Comparison of ENCODE assay signal across 8 cellular contexts in genomic region chr17:7548585-7549400, GRCh38. TPM values are rescaled to one million over a fixed set of nuclear protein-coding genes. Genes with fewer than 3 reads are reported as not detected.
DNase-seq lines count a peak whose midpoint lies in the region; ATAC-seq and TF ChIP-seq lines count a peak whose summit lies in the region.

Gene TNFSF12 (plus strand): TSS chr17:7549058. CDS start chr17:7549154, 96 bp downstream.

- peak within 1 kb of the TSS; percentile 74 for H3K18ac ChIP-seq in trophoblast cell (ENCODE audit: low read length)

- H2BK5ac ChIP-seq in trophoblast cell (ENCODE audit: low read depth, low read length, poor library complexity) = no peak within 1 kb of the TSS

- H3K79me2 ChIP-seq in trophoblast cell (ENCODE audit: control insufficient read depth, insufficient read depth, low read length, poor library complexity) = no peaks in the 10 kb centered on the region

- H2BK120ac ChIP-seq in trophoblast cell (ENCODE audit: insufficient read depth, low read length, poor library complexity) = no peak within 1 kb of the TSS

- ATAC-seq in Panc1 (peak; percentile 85), left cardiac atrium (peak; percentile 88 to 89), HG03432 (IDR thresholded peaks at IDR 0.05; ENCODE audit: unreplicated experiment) (no peak), GM19397 (IDR thresholded peaks at IDR 0.05; ENCODE audit: unreplicated experiment) (no peak)
- peak; percentile 62 for ATAC-seq in activated naive CD8-positive, alpha-beta T cell treated with anti-CD3 and anti-CD28 coated beads, Interleukin-2, amount 10 ng/mL, durations not matched to agents 7 days and 5 days (ENCODE audit: low read depth)

- peak within 1 kb of the TSS; percentile 87 for H2AFZ ChIP-seq in trophoblast cell (ENCODE audit: insufficient read depth, low read length, poor library complexity)

- H3K27me3 Mint-ChIP-seq in activated naive CD8-positive, alpha-beta T cell treated with anti-CD3 and anti-CD28 coated beads, Interleukin-2, amount 10 ng/mL, durations not matched to agents 7 days and 5 days = peaks cover 4% of the 10 kb centered on the region

- H2BK12ac ChIP-seq in trophoblast cell (ENCODE audit: low read length) = no peak within 1 kb of the TSS

- peaks cover 28% of the 10 kb centered on the region for H3K36me3 Mint-ChIP-seq in activated naive CD8-positive, alpha-beta T cell treated with anti-CD3 and anti-CD28 coated beads, Interleukin-2, amount 10 ng/mL, durations not matched to agents 7 days and 5 days

- no peak for TF ChIP-seq CTCF in GM06990 (IDR thresholded peaks at IDR 0.05; ENCODE audit: insufficient read depth, low read length, poor library complexity, severe bottlenecking)
- no peak; the same call in 1 of the 2 replicates for TF ChIP-seq CTCF in Panc1 (IDR thresholded peaks at IDR 0.05)

- no TSS peak for BruUV-seq in Panc1 (replicated peaks; lab: Mats Ljungman, UMichigan)

- peak; percentile 64 for DNase-seq in GM06990 (ENCODE audit: extremely low read depth, insufficient read length)
- no peak for DNase-seq in Panc1 (ENCODE audit: low read depth, low spot score)
- peak; percentile 77 for DNase-seq in activated naive CD8-positive, alpha-beta T cell treated with anti-CD3 and anti-CD28 coated beads, Interleukin-2, amount 10 ng/mL, durations not matched to agents 7 days and 5 days
- peak; percentile 76 for DNase-seq in left cardiac atrium
- DNase-seq in trophoblast cell = peak in 1 of 2 donors; percentile 44
- DNase-seq in AML-193 (lab: John Stamatoyannopoulos, UW) = no peak

- H3K27ac Mint-ChIP-seq in activated naive CD8-positive, alpha-beta T cell treated with anti-CD3 and anti-CD28 coated beads, Interleukin-2, amount 10 ng/mL, durations not matched to agents 7 days and 5 days = peak within 1 kb of the TSS; percentile 97

- peak within 1 kb of the TSS; percentile 16 for H3K4ac ChIP-seq in trophoblast cell (ENCODE audit: low read depth, low read length)

- peak within 1 kb of the TSS; percentile 90 for H4K12ac ChIP-seq in trophoblast cell (ENCODE audit: low read depth, low read length)

- peak within 1 kb of the TSS; percentile 99 for H3K4me2 ChIP-seq in trophoblast cell (ENCODE audit: low read length)

- H3K27me3 ChIP-seq in GM06990 (replicated peaks; ENCODE audit: control insufficient read depth, insufficient read depth, low read length) (no peaks in the 10 kb centered on the region), Panc1 (ENCODE audit: control insufficient read depth, insufficient read depth, low read length) (no peaks in the 10 kb centered on the region), trophoblast cell (ENCODE audit: insufficient read depth, low read length) (no peaks in the 10 kb centered on the region)

- H3K14ac ChIP-seq in trophoblast cell (ENCODE audit: low read length) = peak within 1 kb of the TSS; percentile 96

- CTCF ChIA-PET in Panc1 (lab: Charles Lee) = no interaction called here

- H3K4me3 ChIP-seq in GM06990 (replicated peaks; ENCODE audit: low read depth, low read length) = peak within 1 kb of the TSS; percentile 61
- peak within 1 kb of the TSS; percentile 50 to 67 for H3K4me3 ChIP-seq in Panc1 (ENCODE audit: low read depth in 2 of 2, low read length in 2 of 2)
- peak within 1 kb of the TSS; percentile 79 for H3K4me3 ChIP-seq in trophoblast cell (ENCODE audit: low read depth, low read length)

- H3K36me3 ChIP-seq in GM06990 (ENCODE audit: control insufficient read depth, insufficient read depth, low read length) (no peaks in the 10 kb centered on the region), Panc1 (ENCODE audit: control insufficient read depth, insufficient read depth, low read length) (no peaks in the 10 kb centered on the region), trophoblast cell (ENCODE audit: control insufficient read depth in 1 of 2, insufficient read depth in 2 of 2, low read length in 2 of 2) (no peaks in the 10 kb centered on the region)

- H2AK5ac ChIP-seq in trophoblast cell (ENCODE audit: low read length) = no peak within 1 kb of the TSS

- intact Hi-C loops in Panc1 (cut with micrococcal nuclease; ENCODE audit: unreplicated experiment) = no loop called here
- intact Hi-C loops in left cardiac atrium (cut with DNase I) = loop anchor here in 1 of 2 donors (10.0 kb wide), 1 partner anchor 54 kb away; no protein-coding TSS in a partner anchor

- H3K4me1 ChIP-seq in Panc1 (ENCODE audit: control insufficient read depth, insufficient read depth, low read length) (peaks cover 5% of the 10 kb centered on the region; the same call in 1 of the 2 replicates), trophoblast cell (ENCODE audit: control insufficient read depth in 1 of 2, insufficient read depth in 2 of 2, low read length in 2 of 2) (peaks cover 6 to 10% of the 10 kb centered on the region in 2 experiments)

- no peak within 1 kb of the TSS for H3K23ac ChIP-seq in trophoblast cell (ENCODE audit: low read length)

- WGBS in trophoblast cell (ENCODE audit: extremely low coverage, insufficient coverage, insufficient read length) = no CpG with 5 or more reads among the region's 65 CpGs

- no peaks in the 10 kb centered on the region for H3K9me3 ChIP-seq in Panc1 (ENCODE audit: control insufficient read depth, insufficient read depth, low read depth, low read length)
- no peaks in the 10 kb centered on the region for H3K9me3 ChIP-seq in trophoblast cell (ENCODE audit: insufficient read depth, low read depth, low read length)

- H3K79me1 ChIP-seq in trophoblast cell (ENCODE audit: low read length) = peaks cover 6% of the 10 kb centered on the region

- peak within 1 kb of the TSS; percentile 72 for H4K91ac ChIP-seq in trophoblast cell (ENCODE audit: low read depth, low read length)

- POLR2A ChIA-PET in Panc1 (lab: Charles Lee) = no interaction called here
- POLR2A ChIA-PET in activated naive CD8-positive, alpha-beta T cell treated with anti-CD3 and anti-CD28 coated beads, Interleukin-2, amount 10 ng/mL, durations not matched to agents 7 days and 5 days (lab: Charles Lee) = interaction anchor here (0.7 to 2.9 kb wide), 9 partner anchors 10 to 138 kb away, joined by 3 to 10 read pairs (median 5); partner anchors contain the start of genes CD68, POLR2A, TNFSF13 and ZBTB4

- H3K4me3 Mint-ChIP-seq in activated naive CD8-positive, alpha-beta T cell treated with anti-CD3 and anti-CD28 coated beads, Interleukin-2, amount 10 ng/mL, durations not matched to agents 7 days and 5 days = peak within 1 kb of the TSS; percentile 100

- H4K8ac ChIP-seq in trophoblast cell (ENCODE audit: low read depth, low read length) = peak within 1 kb of the TSS; percentile 87

- peak within 1 kb of the TSS; percentile 65 for H3K9ac ChIP-seq in trophoblast cell (ENCODE audit: low read length)

- in situ Hi-C loops in Panc1 (cut with HindIII; ENCODE audit: low pct_unique_long_range_greater_than_20kb, low sequenced_read_pairs) = no loop called here

- no peaks in the 10 kb centered on the region for H3K9me3 Mint-ChIP-seq in activated naive CD8-positive, alpha-beta T cell treated with anti-CD3 and anti-CD28 coated beads, Interleukin-2, amount 10 ng/mL, durations not matched to agents 7 days and 5 days

- H3K4me1 Mint-ChIP-seq in activated naive CD8-positive, alpha-beta T cell treated with anti-CD3 and anti-CD28 coated beads, Interleukin-2, amount 10 ng/mL, durations not matched to agents 7 days and 5 days = peaks cover 43% of the 10 kb centered on the region

- H3K27ac ChIP-seq in Panc1 (ENCODE audit: low read length) (peak within 1 kb of the TSS; percentile 58), trophoblast cell (ENCODE audit: low read depth, low read length) (no peak within 1 kb of the TSS)

RNA-seq across cellular contexts. Expression of gene TNFSF12, which starts in this region (rescaled TPM):
- total RNA-seq in Panc1 (2021; ENCODE audit: unreplicated experiment) = 12.6 TPM
- 30.6 TPM for polyA plus RNA-seq in Panc1 (2012; ENCODE audit: insufficient read length)
- 10 to 100 TPM; 93.0 to 95.7 TPM for total RNA-seq in activated naive CD8-positive, alpha-beta T cell treated with anti-CD3 and anti-CD28 coated beads, Interleukin-2, amount 10 ng/mL, durations not matched to agents 7 days and 5 days
- total RNA-seq in left cardiac atrium = 10 to 100 TPM; 31.0 to 47.6 TPM
- 3.1 TPM in 2 replicates for polyA plus RNA-seq in trophoblast cell (2013)

Comparison
In these comparisons a context has a peak if more than half of its experiments do, and no peak if none do; other contexts are left out.
1. DNase-seq: peak in GM06990 (single experiment), activated naive CD8-positive, alpha-beta T cell treated with anti-CD3 and anti-CD28 coated beads, Interleukin-2, amount 10 ng/mL, durations not matched to agents 7 days and 5 days (single experiment) and left cardiac atrium (single experiment); none in Panc1 (single experiment) and AML-193 (0 of 2).
2. ATAC-seq: peak in Panc1 (single experiment), activated naive CD8-positive, alpha-beta T cell treated with anti-CD3 and anti-CD28 coated beads, Interleukin-2, amount 10 ng/mL, durations not matched to agents 7 days and 5 days (single experiment) and left cardiac atrium (2 of 2); none in HG03432 (single experiment) and GM19397 (single experiment).
3. Peak in every context shown above with its lines, with median percentiles within 50 percentile points of each other: H3K4me3 ChIP-seq.